Comparison of ENCODE assay signal across 2 cellular contexts in the genomic region with DNA sequence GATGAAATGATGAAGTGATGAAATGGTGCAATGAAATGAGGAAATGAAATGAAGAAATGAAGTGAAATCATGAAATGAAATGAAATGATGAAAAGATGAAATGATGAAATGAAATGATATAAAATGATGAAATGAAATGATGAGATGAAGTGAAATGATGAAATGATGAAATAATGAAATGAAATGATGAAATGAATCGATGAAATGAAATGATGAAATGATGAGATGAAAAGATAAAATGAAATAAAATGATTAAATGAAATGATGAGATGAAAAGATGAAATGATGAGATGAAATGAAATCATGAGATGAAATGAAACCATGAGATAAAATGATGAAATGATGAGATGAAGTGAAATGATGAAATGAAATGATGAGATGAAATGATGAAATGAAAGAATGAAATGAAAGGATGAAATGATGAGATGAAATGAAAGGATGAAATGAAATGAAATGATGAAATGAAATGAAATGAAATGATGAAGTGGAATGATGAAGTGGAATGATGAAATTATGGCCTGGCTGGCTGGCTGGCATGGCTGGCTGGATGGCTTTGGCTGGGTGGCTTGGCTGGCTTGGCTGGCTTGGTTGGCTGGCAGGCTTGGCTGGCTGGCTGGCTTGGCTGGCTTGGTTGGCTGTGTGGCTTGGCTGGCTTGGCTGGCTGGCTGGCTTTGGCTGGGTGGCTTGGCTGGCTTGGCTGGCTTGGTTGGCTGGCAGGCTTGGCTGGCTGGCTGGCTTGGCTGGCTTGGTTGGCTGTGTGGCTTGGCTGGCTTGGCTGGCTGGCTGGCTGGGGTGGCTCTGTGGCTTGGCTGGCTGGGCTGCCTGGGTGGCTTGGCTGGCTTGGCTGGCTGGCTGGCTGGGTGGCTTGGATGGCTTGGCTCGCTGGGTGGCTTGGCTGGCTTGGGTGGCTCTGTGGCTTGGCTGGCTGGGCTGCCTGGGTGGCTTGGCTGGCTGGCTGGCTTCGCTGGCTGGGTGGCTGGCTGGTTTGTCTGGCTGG.
TF ChIP-seq lines count a peak whose summit lies in the region.
"Not testable (repeated sequence)": the region's sequence is repeated elsewhere in the genome, so short reads cannot be mapped to it uniquely, and the experiment has no call there.

No MANE protein-coding gene starts in this region.

TF ChIP-seq in GM12878, 131 proteins besides CTCF, POLR2A, EP300 and RAD21:
- peak; percentile 75 for TF ChIP-seq ZNF24 (IDR thresholded peaks at IDR 0.05)

TF ChIP-seq in HepG2, 621 proteins besides CTCF, POLR2A, EP300 and RAD21:
- TF ChIP-seq ZNF24 (IDR thresholded peaks at IDR 0.05): peak; percentile 78; the same call in 1 of the 2 replicates
- peak; percentile 88 for TF ChIP-seq ATF7 (IDR thresholded peaks at IDR 0.05)
- TF ChIP-seq ATF7 (CRISPR knock-in tag; IDR thresholded peaks at IDR 0.05): not testable (repeated sequence)
